In genomic region chr12:124480469-124481256, GRCh38 we compare ENCODE assay signal across 1 cellular context.
TF ChIP-seq lines count a peak whose summit lies in the region.

No MANE protein-coding gene starts in this region.

TF ChIP-seq in GM23338, 12 proteins besides CTCF, POLR2A, EP300 and RAD21 (continued from another document):
- TF ChIP-seq ZNF462 (CRISPR knock-in tag; IDR thresholded peaks at IDR 0.05) = no peak
- no peak for TF ChIP-seq POLR2AphosphoS5 (IDR thresholded peaks at IDR 0.05; ENCODE audit: low read depth)
- TF ChIP-seq EZH2 (IDR thresholded peaks at IDR 0.05; ENCODE audit: low read depth, unreplicated experiment) = no peak
- TF ChIP-seq ZNF114 (CRISPR knock-in tag; IDR thresholded peaks at IDR 0.05) = no peak
- TF ChIP-seq EZH2phosphoT487 (IDR thresholded peaks at IDR 0.05; ENCODE audit: unreplicated experiment) = no peak
- TF ChIP-seq ZNF331 (CRISPR knock-in tag; IDR thresholded peaks at IDR 0.05; ENCODE audit: low read depth) = no peak
- no peak for TF ChIP-seq JUNB (IDR thresholded peaks at IDR 0.05; ENCODE audit: unreplicated experiment)
